In genomic region chr19:2237869-2238153, GRCh38 we compare ENCODE assay signal across 9 cellular contexts. TPM values are rescaled to one million over a fixed set of nuclear protein-coding genes. Genes with fewer than 3 reads are reported as not detected.
A peak's percentile ranks its signal among the peaks of the same experiment; 100 is the strongest.
DNase-seq lines count a peak whose midpoint lies in the region; ATAC-seq and TF ChIP-seq lines count a peak whose summit lies in the region.
"Had no signal": no experiment of that assay in that cellular context is flagged by ENCODE, and none has a peak within 500 bp of the region (broad histone marks: within the 10 kb centered on the region; RNA-seq: fewer than 3 reads in every experiment).

No MANE protein-coding gene starts in this region.

- peak overlapping the region; percentile 99 for H3K4me3 Mint-ChIP-seq in activated naive CD4-positive, alpha-beta T cell treated with anti-CD3 and anti-CD28 coated beads for 36 hours
- peak overlapping the region; percentile 100 for H3K4me3 Mint-ChIP-seq in type B pancreatic cell

- DNase-seq in activated naive CD4-positive, alpha-beta T cell treated with anti-CD3 and anti-CD28 coated beads for 36 hours: no peak
- DNase-seq in activated naive CD4-positive, alpha-beta T cell treated with anti-CD3 and anti-CD28 coated beads, Interleukin-2, amount 50 U/mL, for 16 hours: no peak
- DNase-seq in adipocyte (ENCODE audit: low read depth): no peak
- no peak for DNase-seq in lower lobe of right lung
- DNase-seq in type B pancreatic cell (ENCODE audit: extremely low spot score, unreplicated experiment): no peak
- DNase-seq in stimulated activated CD4-positive, alpha-beta T cell treated with anti-CD3 and anti-CD28 coated beads, Interleukin-15, amount 100 ng/mL, for 24 hours: no peak

- intact Hi-C loops in activated naive CD4-positive, alpha-beta T cell treated with anti-CD3 and anti-CD28 coated beads for 36 hours (cut with micrococcal nuclease): loop anchor here (2.0 to 10.0 kb wide), 3 partner anchors 223 to 374 kb away; partner anchors contain the start of genes ADAT3, BTBD2 and SCAMP4
- intact Hi-C loops in lower lobe of right lung (cut with DNase I): no loop called here

- H3K27me3 Mint-ChIP-seq in activated naive CD4-positive, alpha-beta T cell treated with anti-CD3 and anti-CD28 coated beads for 36 hours (ENCODE audit: low read depth): no peaks in the 10 kb centered on the region
- peaks cover 5% of the 10 kb centered on the region for H3K27me3 Mint-ChIP-seq in type B pancreatic cell

- peak overlapping the region; percentile 89 for H3K4me3 ChIP-seq in adipocyte (ENCODE audit: low read length)
- H3K4me3 ChIP-seq in lower lobe of right lung: peak overlapping the region; percentile 99

- H3K4me1 ChIP-seq in adipocyte (ENCODE audit: control insufficient read depth, insufficient read depth, low read length): peaks cover 54% of the 10 kb centered on the region
- H3K4me1 ChIP-seq in lower lobe of right lung: peaks cover 71% of the 10 kb centered on the region

- H3K9me3 ChIP-seq in adipocyte (ENCODE audit: control insufficient read depth, low read length) (no peaks in the 10 kb centered on the region), lower lobe of right lung (no peaks in the 10 kb centered on the region)

- H3K27me3 ChIP-seq in adipocyte (replicated peaks; ENCODE audit: control insufficient read depth, insufficient read depth, low read length) (no peaks in the 10 kb centered on the region), lower lobe of right lung (ENCODE audit: low read depth) (no peaks in the 10 kb centered on the region)

- CTCF ChIA-PET in activated naive CD4-positive, alpha-beta T cell treated with anti-CD3 and anti-CD28 coated beads for 36 hours (lab: Charles Lee): interaction anchor here (0.6 to 3.7 kb wide), 6 partner anchors 15 to 1750 kb away, joined by 3 to 14 read pairs (median 5); no protein-coding TSS in a partner anchor

- H3K36me3 Mint-ChIP-seq in activated naive CD4-positive, alpha-beta T cell treated with anti-CD3 and anti-CD28 coated beads for 36 hours (ENCODE audit: low read depth): peaks cover 54% of the 10 kb centered on the region
- H3K36me3 Mint-ChIP-seq in type B pancreatic cell: peaks cover 11% of the 10 kb centered on the region

- no peaks in the 10 kb centered on the region for H3K9me3 Mint-ChIP-seq in activated naive CD4-positive, alpha-beta T cell treated with anti-CD3 and anti-CD28 coated beads for 36 hours
- H3K9me3 Mint-ChIP-seq in type B pancreatic cell: no peaks in the 10 kb centered on the region

- peak overlapping the region; percentile 99 for H3K27ac ChIP-seq in lower lobe of right lung

- ATAC-seq in lower lobe of right lung: no peak
- ATAC-seq in HG02870 (IDR thresholded peaks at IDR 0.05; ENCODE audit: unreplicated experiment): no peak
- no peak for ATAC-seq in HG03378 (IDR thresholded peaks at IDR 0.05; ENCODE audit: unreplicated experiment)

- peaks cover 74% of the 10 kb centered on the region for H3K4me1 Mint-ChIP-seq in activated naive CD4-positive, alpha-beta T cell treated with anti-CD3 and anti-CD28 coated beads for 36 hours (ENCODE audit: low read depth)
- H3K4me1 Mint-ChIP-seq in type B pancreatic cell (ENCODE audit: unreplicated experiment): peaks cover 50% of the 10 kb centered on the region

- TF ChIP-seq CTCF in lower lobe of right lung (IDR thresholded peaks at IDR 0.05) (no peak), type B pancreatic cell (conservative IDR thresholded peaks at IDR 0.05) (no peak)

- H3K27ac Mint-ChIP-seq in activated naive CD4-positive, alpha-beta T cell treated with anti-CD3 and anti-CD28 coated beads for 36 hours: peak overlapping the region; percentile 98
- H3K27ac Mint-ChIP-seq in type B pancreatic cell: peak overlapping the region; percentile 99

- peaks cover 12% of the 10 kb centered on the region for H3K36me3 ChIP-seq in adipocyte (ENCODE audit: control insufficient read depth, insufficient read depth, low read length, severe bottlenecking)
- peaks cover 20% of the 10 kb centered on the region for H3K36me3 ChIP-seq in lower lobe of right lung

- H3K9ac ChIP-seq in adipocyte (ENCODE audit: low read length): peak overlapping the region; percentile 97

RNA-seq across cellular contexts. Expression of gene SF3A2, which starts 1.2 kb away (rescaled TPM):
- total RNA-seq in activated naive CD4-positive, alpha-beta T cell treated with anti-CD3 and anti-CD28 coated beads for 36 hours: 100 to 1,000 TPM; 154 to 158 TPM
- total RNA-seq in lower lobe of right lung (55.6 TPM), type B pancreatic cell (ENCODE audit: low replicate concordance) (95.5 and 129 TPM in 2 replicates)

RNA-seq across cellular contexts. Expression of gene PLEKHJ1, which starts 1.7 kb away (rescaled TPM):
- 10 to 100 TPM; 56.9 to 60.6 TPM for total RNA-seq in activated naive CD4-positive, alpha-beta T cell treated with anti-CD3 and anti-CD28 coated beads for 36 hours
- total RNA-seq in lower lobe of right lung: 52.0 TPM
- 107 and 131 TPM in 2 replicates for total RNA-seq in type B pancreatic cell (ENCODE audit: low replicate concordance)

RNA-seq across cellular contexts. Expression of gene AMH, which starts 11.3 kb away (rescaled TPM):
- 1 to 10 TPM; 2.6 to 4.0 TPM for total RNA-seq in activated naive CD4-positive, alpha-beta T cell treated with anti-CD3 and anti-CD28 coated beads for 36 hours
- 1.9 TPM for total RNA-seq in lower lobe of right lung
- total RNA-seq in type B pancreatic cell (ENCODE audit: low replicate concordance): 13.8 and 49.5 TPM in 2 replicates

RNA-seq across cellular contexts. Expression of gene JSRP1, which starts 18.4 kb away (rescaled TPM):
- total RNA-seq in activated naive CD4-positive, alpha-beta T cell treated with anti-CD3 and anti-CD28 coated beads for 36 hours: under 1 TPM; 0.55 to 0.81 TPM
- total RNA-seq in lower lobe of right lung (not detected), type B pancreatic cell (ENCODE audit: low replicate concordance) (0.72 TPM in 1 of 2 replicates, not detected in the other)
- total RNA-seq: RPMI7951 had no signal

RNA-seq across cellular contexts. Expression of gene PEAK3, which starts 44.2 kb away (rescaled TPM):
- total RNA-seq in activated naive CD4-positive, alpha-beta T cell treated with anti-CD3 and anti-CD28 coated beads for 36 hours: not detected
- total RNA-seq in lower lobe of right lung (7.5 TPM), type B pancreatic cell (ENCODE audit: low replicate concordance) (0.10 TPM in 1 of 2 replicates, not detected in the other)
